ENCODE assay signal across 35 cellular contexts in genomic region chr7:130453051-130453450, GRCh38.
"Had no signal": no experiment of that assay in that cellular context is flagged by ENCODE, and none has a peak within 500 bp of the region (broad histone marks: within the 10 kb centered on the region; RNA-seq: fewer than 3 reads in every experiment).

No MANE protein-coding gene starts in this region.

- H3K4me3 ChIP-seq: adrenal gland, body of pancreas, breast epithelium, MG63, SJSA1 had no signal

- DNase-seq: activated CD4-positive, alpha-beta memory T cell treated with anti-CD3 and anti-CD28 coated beads for 36 hours; activated CD4-positive, alpha-beta T cell treated with anti-CD3 and anti-CD28 coated beads for 4 hours; activated CD4-positive, alpha-beta T cell treated with anti-CD3 and anti-CD28 coated beads, Interleukin-2, amount 50 U/mL, for 1 hour; activated CD8-positive, alpha-beta memory T cell treated with anti-CD3 and anti-CD28 coated beads, Interleukin-2, amount 50 U/mL, for 4 hours; activated gamma-delta T cell treated with Interleukin-2 at 50 U/mL for 16 hours; activated naive CD4-positive, alpha-beta T cell treated with anti-CD3 and anti-CD28 coated beads for 36 hours; activated T-cell treated with anti-CD3 and anti-CD28 coated beads for 4 hours; activated T-cell treated with anti-CD3 and anti-CD28 coated beads, Interleukin-2, amount 50 U/mL, for 4 hours; adrenal gland; body of pancreas; cerebellar nuclear complex; Kasumi-1; KG1; MG63; NCI-H1048; NCI-H1105 treated with DMSO at 0.1 percent for 48 hours; NCI-H1436; NCI-H187; NCI-H2029 treated with DMSO at 0.1 percent for 48 hours; NCI-H2107; NCI-H2171; NCI-H510A; NCI-H526; NCI-H774; SHP77; SK-N-SH had no signal

- H3K27ac Mint-ChIP-seq: activated CD4-positive, alpha-beta memory T cell treated with anti-CD3 and anti-CD28 coated beads for 36 hours; activated naive CD4-positive, alpha-beta T cell treated with anti-CD3 and anti-CD28 coated beads for 36 hours; activated naive CD4-positive, alpha-beta T cell treated with anti-CD3 and anti-CD28 coated beads, Interleukin-2, amount 50 U/mL, for 72 hours; activated T-helper 1 cell treated with anti-CD3 and anti-CD28 coated beads, Interleukin-12 subunit alpha, Interleukin-12 subunit beta, Interleukin-2, Interleukin-4 antibody, amounts not matched to agents 30 ng/mL and 10 ng/mL and 1 ng/mL, durations not matched to agents 14 hours and 24 hours and 36 hours; T-helper 1 cell treated with Interleukin-12 subunit alpha and Interleukin-12 subunit beta and Interleukin-4 antibody, amounts not matched to agents 30 μg/mL and 1 μg/mL, for 36 hours; T-helper 2 cell treated with Interferon-gamma antibody and Interleukin-4, amounts not matched to agents 5 μg/mL and 100 μg/mL, for 36 hours; WTC11 had no signal

- H3K4me1 Mint-ChIP-seq: WTC11 had no signal

- ATAC-seq: activated CD4-positive, CD25-positive, alpha-beta regulatory T cell treated with anti-CD3 and anti-CD28 coated beads, Interleukin-2, amount 50 U/mL, for 24 hours; activated naive CD4-positive, alpha-beta T cell treated with anti-CD3 and anti-CD28 coated beads, Interleukin-2, amount 50 U/mL, for 72 hours; activated T-cell treated with anti-CD3 and anti-CD28 coated beads, Interleukin-2, amount 50 U/mL, for 4 hours; body of pancreas; Panc1; WTC11 had no signal

- H3K27me3 Mint-ChIP-seq: activated CD4-positive, alpha-beta memory T cell treated with anti-CD3 and anti-CD28 coated beads for 36 hours had no signal

- H3K4me3 Mint-ChIP-seq: activated CD4-positive, alpha-beta memory T cell treated with anti-CD3 and anti-CD28 coated beads for 36 hours; activated naive CD4-positive, alpha-beta T cell treated with anti-CD3 and anti-CD28 coated beads for 36 hours; activated T-cell treated with anti-CD3 and anti-CD28 coated beads, Interleukin-2, amount 50 U/mL, for 4 hours; activated T-helper 1 cell treated with anti-CD3 and anti-CD28 coated beads, Interleukin-12 subunit alpha, Interleukin-12 subunit beta, Interleukin-2, Interleukin-4 antibody, amounts not matched to agents 30 ng/mL and 10 ng/mL and 1 ng/mL, durations not matched to agents 14 hours and 24 hours and 36 hours; T-helper 1 cell treated with Interleukin-12 subunit alpha and Interleukin-12 subunit beta and Interleukin-4 antibody, amounts not matched to agents 30 μg/mL and 1 μg/mL, for 36 hours; T-helper 2 cell treated with Interferon-gamma antibody and Interleukin-4, amounts not matched to agents 5 μg/mL and 100 μg/mL, for 36 hours; WTC11 had no signal
